ENCODE assay signal across 13 cellular contexts in the genomic region with DNA sequence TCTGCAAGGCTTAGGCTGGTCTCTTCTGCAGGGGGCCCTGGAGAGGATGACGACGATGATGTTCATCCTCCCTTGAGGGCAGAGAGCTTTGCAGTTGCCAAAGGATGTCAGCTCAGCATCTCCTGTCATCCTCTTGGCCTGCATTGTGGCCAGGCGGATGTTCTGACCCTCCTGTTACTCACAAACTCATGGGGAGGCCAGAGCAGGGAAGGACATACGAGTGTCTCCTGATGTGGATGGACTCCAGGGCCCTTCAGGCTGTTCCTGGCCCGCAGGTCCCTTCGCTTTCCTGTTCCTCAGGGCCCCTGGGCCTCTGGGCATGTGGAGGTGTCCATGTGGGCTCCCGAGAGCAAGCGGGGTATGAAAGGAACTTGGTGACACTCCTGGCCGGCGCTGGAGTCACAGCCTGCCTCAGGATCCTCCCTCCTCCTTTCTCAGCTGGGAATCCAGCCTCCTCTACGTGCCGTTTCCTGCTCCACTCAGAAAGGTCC. TPM values are rescaled to one million over a fixed set of nuclear protein-coding genes. Genes with fewer than 3 reads are reported as not detected.
DNase-seq lines count a peak whose midpoint lies in the region; ATAC-seq, FAIRE-seq and TF ChIP-seq lines count a peak whose summit lies in the region.
"Had no signal": no experiment of that assay in that cellular context is flagged by ENCODE, and none has a peak within 500 bp of the region (broad histone marks: within the 10 kb centered on the region; RNA-seq: fewer than 3 reads in every experiment).

No MANE protein-coding gene starts in this region.

- no peaks in the 10 kb centered on the region for H3K9me3 Mint-ChIP-seq in chondrocyte (ENCODE audit: low read depth)

- H4K20me1 ChIP-seq in osteoblast (ENCODE audit: insufficient read depth, low read length) = peaks cover 2% of the 10 kb centered on the region
- no peaks in the 10 kb centered on the region for H4K20me1 ChIP-seq in smooth muscle cell (ENCODE audit: low read depth)

- H3K4me1 Mint-ChIP-seq in chondrocyte (ENCODE audit: low read depth) = peaks cover 41% of the 10 kb centered on the region

- H3K4me3 ChIP-seq in MG63 (no peak overlapping the region), osteoblast (ENCODE audit: insufficient read depth, low read length) (no peak overlapping the region), smooth muscle cell (no peak overlapping the region)

- ATAC-seq in HG03378 (IDR thresholded peaks at IDR 0.05; ENCODE audit: unreplicated experiment) = no peak
- ATAC-seq: Panc1 had no signal

- H3K4me1 ChIP-seq in osteoblast (ENCODE audit: insufficient read depth, low read length) (peaks cover 32% of the 10 kb centered on the region), smooth muscle cell (ENCODE audit: low read depth) (no peaks in the 10 kb centered on the region)

- H2AFZ ChIP-seq in osteoblast (ENCODE audit: low read length) = peak overlapping the region; percentile 59
- H2AFZ ChIP-seq in smooth muscle cell (ENCODE audit: low read depth) = no peak overlapping the region

- H3K27me3 ChIP-seq in MG63 = no peaks in the 10 kb centered on the region
- no peaks in the 10 kb centered on the region for H3K27me3 ChIP-seq in osteoblast (ENCODE audit: insufficient read depth, low read length)
- no peaks in the 10 kb centered on the region for H3K27me3 ChIP-seq in smooth muscle cell (ENCODE audit: low read depth)

- H3K27ac ChIP-seq in osteoblast (ENCODE audit: low read depth, low read length) (peak overlapping the region; percentile 65), smooth muscle cell (ENCODE audit: low read depth) (no peak overlapping the region)

- H3K36me3 Mint-ChIP-seq in chondrocyte (ENCODE audit: low read depth) = peaks cover 2% of the 10 kb centered on the region

- H3K4me2 ChIP-seq in osteoblast (ENCODE audit: insufficient read depth, low read length) (no peak overlapping the region), smooth muscle cell (no peak overlapping the region)

- H3K79me2 ChIP-seq in osteoblast (ENCODE audit: insufficient read depth, low read length) (no peaks in the 10 kb centered on the region), smooth muscle cell (ENCODE audit: low read depth) (no peaks in the 10 kb centered on the region)

- TF ChIP-seq CTCF in D721Med (IDR thresholded peaks at IDR 0.05; ENCODE audit: insufficient read depth, missing control alignments) (no peak), chondrocyte (IDR thresholded peaks at IDR 0.05) (no peak), osteoblast (IDR thresholded peaks at IDR 0.05; ENCODE audit: extremely low read depth, low read depth, low read length) (no peak), smooth muscle cell (IDR thresholded peaks at IDR 0.05; ENCODE audit: borderline replicate concordance, insufficient read depth, poor library complexity, severe bottlenecking) (no peak)

- H3K9me3 ChIP-seq in MG63 = no peaks in the 10 kb centered on the region
- H3K9me3 ChIP-seq in osteoblast (ENCODE audit: low read depth, low read length) = no peaks in the 10 kb centered on the region
- H3K9me3 ChIP-seq in smooth muscle cell (replicated peaks; ENCODE audit: low read depth) = no peaks in the 10 kb centered on the region

- no peaks in the 10 kb centered on the region for H3K36me3 ChIP-seq in MG63
- H3K36me3 ChIP-seq in osteoblast (ENCODE audit: insufficient read depth, low read length) = no peaks in the 10 kb centered on the region
- H3K36me3 ChIP-seq in smooth muscle cell (ENCODE audit: low read depth) = no peaks in the 10 kb centered on the region

- H3K27ac Mint-ChIP-seq in chondrocyte (ENCODE audit: unreplicated experiment) = no peak overlapping the region

- no peak overlapping the region for H3K4me3 Mint-ChIP-seq in chondrocyte (ENCODE audit: unreplicated experiment)

- DNase-seq in D721Med (ENCODE audit: insufficient read length, low spot score) = peak; percentile 8
- DNase-seq in MG63 = peak; percentile 68
- peak; percentile 69 for DNase-seq in chondrocyte (ENCODE audit: low spot score)
- peak; percentile 97 for DNase-seq in osteoblast (ENCODE audit: insufficient read length, low spot score, missing footprints)
- DNase-seq in smooth muscle cell (lab: John Stamatoyannopoulos, UW; ENCODE audit: unreplicated experiment) = no peak
- no peak for DNase-seq in T-helper 9 cell
- DNase-seq in midbrain (lab: John Stamatoyannopoulos, UW) = no peak

- WGBS in smooth muscle cell (ENCODE audit: low lambda C conversion rate) = 83% methylated on average over 12 of the region's 12 CpGs

- no peak overlapping the region for H3K9ac ChIP-seq in smooth muscle cell (ENCODE audit: low read depth)

- no peak for FAIRE-seq in D721Med (lab: Jason Lieb, UNC)
- FAIRE-seq: islet of Langerhans had no signal

- no peaks in the 10 kb centered on the region for H3K27me3 Mint-ChIP-seq in chondrocyte (ENCODE audit: low read depth)

- no peaks in the 10 kb centered on the region for H3F3A ChIP-seq in smooth muscle cell (ENCODE audit: low read depth)

RNA-seq across cellular contexts. Expression of a gene that starts 8.5 kb away (rescaled TPM):
- 0.16 and 2.0 TPM in 2 replicates for total RNA-seq in MG63 (2014; rRNA removed; shearing (Covaris generic); ENCODE audit: low replicate concordance)
- total RNA-seq in chondrocyte (2.3 to 3.6 TPM (median 2.4 TPM) in 3 replicates), osteoblast (0.72 and 1.2 TPM in 2 replicates), smooth muscle cell (1.5 and 1.8 TPM in 2 replicates)
- polyA plus RNA-seq in smooth muscle cell = 1.6 and 3.8 TPM in 2 replicates

RNA-seq across cellular contexts. Expression of a gene that starts 59.2 kb away (rescaled TPM):
- not detected in 2 replicates for total RNA-seq in MG63 (2014; rRNA removed; shearing (Covaris generic); ENCODE audit: low replicate concordance)
- total RNA-seq in chondrocyte = 0.15 to 0.31 TPM (median 0.18 TPM) in 3 replicates
- under 0.01 TPM in 1 of 2 replicates, not detected in the other for total RNA-seq in osteoblast
- not detected in 2 replicates for total RNA-seq in smooth muscle cell
- 0.21 and 0.38 TPM in 2 replicates for polyA plus RNA-seq in smooth muscle cell
- total RNA-seq: activated CD8-positive, alpha-beta memory T cell treated with anti-CD3 and anti-CD28 coated beads for 36 hours; MCF 10A; renal cortical epithelial cell had no signal

Comparison
In these comparisons a context has a peak if more than half of its experiments do, and no peak if none do; other contexts are left out.
1. DNase-seq: peak in D721Med (single experiment), MG63 (single experiment), chondrocyte (single experiment) and osteoblast (single experiment); none in smooth muscle cell (single experiment), T-helper 9 cell (single experiment) and midbrain (single experiment).